3 cellular contexts compared by ENCODE assay signal in the genomic region with DNA sequence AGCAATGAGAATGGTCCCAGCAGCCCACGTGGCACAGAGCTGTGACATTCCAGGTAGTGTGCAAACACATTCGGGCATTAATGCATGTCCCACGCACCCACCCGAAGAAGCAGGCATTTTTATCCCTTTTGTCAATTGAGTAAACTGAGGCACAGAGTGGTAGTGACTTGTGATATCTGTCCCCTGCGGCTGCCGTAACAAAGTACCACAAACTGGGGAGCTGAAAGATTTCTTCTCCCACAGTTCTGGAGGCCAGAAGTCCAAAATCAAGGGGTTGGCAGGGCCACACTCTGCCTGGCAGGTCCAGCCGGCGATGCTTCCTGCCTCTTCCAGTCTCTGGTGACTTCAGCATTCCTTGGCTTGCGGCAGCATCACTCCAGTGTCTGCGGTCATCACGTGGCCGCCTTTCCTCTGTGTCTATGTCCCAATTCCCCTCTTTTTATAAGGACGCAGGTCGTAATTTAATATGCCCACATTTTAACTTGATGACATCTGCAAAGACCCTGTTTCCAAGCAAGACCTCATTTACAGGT.
A peak's percentile ranks its signal among the peaks of the same experiment; 100 is the strongest.
TF ChIP-seq lines count a peak whose summit lies in the region.

No MANE protein-coding gene starts in this region.

TF ChIP-seq in SK-N-SH, 30 proteins besides CTCF, POLR2A, EP300 and RAD21 (continued from another document):
- TF ChIP-seq, protein P1, sequence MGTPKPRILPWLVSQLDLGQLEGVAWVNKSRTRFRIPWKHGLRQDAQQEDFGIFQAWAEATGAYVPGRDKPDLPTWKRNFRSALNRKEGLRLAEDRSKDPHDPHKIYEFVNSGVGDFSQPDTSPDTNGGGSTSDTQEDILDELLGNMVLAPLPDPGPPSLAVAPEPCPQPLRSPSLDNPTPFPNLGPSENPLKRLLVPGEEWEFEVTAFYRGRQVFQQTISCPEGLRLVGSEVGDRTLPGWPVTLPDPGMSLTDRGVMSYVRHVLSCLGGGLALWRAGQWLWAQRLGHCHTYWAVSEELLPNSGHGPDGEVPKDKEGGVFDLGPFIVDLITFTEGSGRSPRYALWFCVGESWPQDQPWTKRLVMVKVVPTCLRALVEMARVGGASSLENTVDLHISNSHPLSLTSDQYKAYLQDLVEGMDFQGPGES (IDR thresholded peaks at IDR 0.05; ENCODE audit: low read depth, low read length): no peak
- TF ChIP-seq, protein P2, sequence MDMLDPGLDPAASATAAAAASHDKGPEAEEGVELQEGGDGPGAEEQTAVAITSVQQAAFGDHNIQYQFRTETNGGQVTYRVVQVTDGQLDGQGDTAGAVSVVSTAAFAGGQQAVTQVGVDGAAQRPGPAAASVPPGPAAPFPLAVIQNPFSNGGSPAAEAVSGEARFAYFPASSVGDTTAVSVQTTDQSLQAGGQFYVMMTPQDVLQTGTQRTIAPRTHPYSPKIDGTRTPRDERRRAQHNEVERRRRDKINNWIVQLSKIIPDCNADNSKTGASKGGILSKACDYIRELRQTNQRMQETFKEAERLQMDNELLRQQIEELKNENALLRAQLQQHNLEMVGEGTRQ (IDR thresholded peaks at IDR 0.05; ENCODE audit: borderline replicate concordance, low read depth, low read length): no peak
- TF ChIP-seq FOSL2 (IDR thresholded peaks at IDR 0.05; ENCODE audit: borderline replicate concordance, low read depth) (no peak), TCF12 (IDR thresholded peaks at IDR 0.05) (no peak), CHD2 (IDR thresholded peaks at IDR 0.05; ENCODE audit: low read length, partially characterized antibody) (no peak), POLR2AphosphoS5 (IDR thresholded peaks at IDR 0.05; ENCODE audit: low read depth, low read length) (no peak)

TF ChIP-seq in SK-N-SH treated with all-trans-retinoic acid at 6 μM for 48 hours, 23 proteins besides CTCF, POLR2A, EP300 and RAD21 (continued from another document and continues in another):
- TF ChIP-seq, protein P3, sequence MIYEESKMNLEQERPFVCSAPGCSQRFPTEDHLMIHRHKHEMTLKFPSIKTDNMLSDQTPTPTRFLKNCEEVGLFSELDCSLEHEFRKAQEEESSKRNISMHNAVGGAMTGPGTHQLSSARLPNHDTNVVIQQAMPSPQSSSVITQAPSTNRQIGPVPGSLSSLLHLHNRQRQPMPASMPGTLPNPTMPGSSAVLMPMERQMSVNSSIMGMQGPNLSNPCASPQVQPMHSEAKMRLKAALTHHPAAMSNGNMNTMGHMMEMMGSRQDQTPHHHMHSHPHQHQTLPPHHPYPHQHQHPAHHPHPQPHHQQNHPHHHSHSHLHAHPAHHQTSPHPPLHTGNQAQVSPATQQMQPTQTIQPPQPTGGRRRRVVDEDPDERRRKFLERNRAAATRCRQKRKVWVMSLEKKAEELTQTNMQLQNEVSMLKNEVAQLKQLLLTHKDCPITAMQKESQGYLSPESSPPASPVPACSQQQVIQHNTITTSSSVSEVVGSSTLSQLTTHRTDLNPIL (CRISPR knock-in tag; IDR thresholded peaks at IDR 0.05; ENCODE audit: low read depth): no peak
- TF ChIP-seq ZFP3 (CRISPR knock-in tag; IDR thresholded peaks at IDR 0.05) (no peak), TCF4 (CRISPR knock-in tag; IDR thresholded peaks at IDR 0.05; ENCODE audit: borderline replicate concordance) (no peak), TOX (CRISPR knock-in tag; IDR thresholded peaks at IDR 0.05; ENCODE audit: borderline replicate concordance) (no peak), PPARA (CRISPR knock-in tag; IDR thresholded peaks at IDR 0.05; ENCODE audit: borderline replicate concordance) (no peak), ZNF70 (CRISPR knock-in tag; IDR thresholded peaks at IDR 0.05) (no peak), ZNF565 (CRISPR knock-in tag; conservative IDR thresholded peaks at IDR 0.05; ENCODE audit: low read depth) (no peak), RARB (CRISPR knock-in tag; IDR thresholded peaks at IDR 0.05) (no peak), BACH2 (CRISPR knock-in tag; IDR thresholded peaks at IDR 0.05; ENCODE audit: borderline replicate concordance) (no peak)
- TF ChIP-seq, protein P4, sequence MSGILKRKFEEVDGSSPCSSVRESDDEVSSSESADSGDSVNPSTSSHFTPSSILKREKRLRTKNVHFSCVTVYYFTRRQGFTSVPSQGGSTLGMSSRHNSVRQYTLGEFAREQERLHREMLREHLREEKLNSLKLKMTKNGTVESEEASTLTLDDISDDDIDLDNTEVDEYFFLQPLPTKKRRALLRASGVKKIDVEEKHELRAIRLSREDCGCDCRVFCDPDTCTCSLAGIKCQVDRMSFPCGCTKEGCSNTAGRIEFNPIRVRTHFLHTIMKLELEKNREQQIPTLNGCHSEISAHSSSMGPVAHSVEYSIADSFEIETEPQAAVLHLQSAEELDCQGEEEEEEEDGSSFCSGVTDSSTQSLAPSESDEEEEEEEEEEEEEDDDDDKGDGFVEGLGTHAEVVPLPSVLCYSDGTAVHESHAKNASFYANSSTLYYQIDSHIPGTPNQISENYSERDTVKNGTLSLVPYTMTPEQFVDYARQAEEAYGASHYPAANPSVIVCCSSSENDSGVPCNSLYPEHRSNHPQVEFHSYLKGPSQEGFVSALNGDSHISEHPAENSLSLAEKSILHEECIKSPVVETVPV (CRISPR knock-in tag; IDR thresholded peaks at IDR 0.05): no peak
- TF ChIP-seq, protein P5, sequence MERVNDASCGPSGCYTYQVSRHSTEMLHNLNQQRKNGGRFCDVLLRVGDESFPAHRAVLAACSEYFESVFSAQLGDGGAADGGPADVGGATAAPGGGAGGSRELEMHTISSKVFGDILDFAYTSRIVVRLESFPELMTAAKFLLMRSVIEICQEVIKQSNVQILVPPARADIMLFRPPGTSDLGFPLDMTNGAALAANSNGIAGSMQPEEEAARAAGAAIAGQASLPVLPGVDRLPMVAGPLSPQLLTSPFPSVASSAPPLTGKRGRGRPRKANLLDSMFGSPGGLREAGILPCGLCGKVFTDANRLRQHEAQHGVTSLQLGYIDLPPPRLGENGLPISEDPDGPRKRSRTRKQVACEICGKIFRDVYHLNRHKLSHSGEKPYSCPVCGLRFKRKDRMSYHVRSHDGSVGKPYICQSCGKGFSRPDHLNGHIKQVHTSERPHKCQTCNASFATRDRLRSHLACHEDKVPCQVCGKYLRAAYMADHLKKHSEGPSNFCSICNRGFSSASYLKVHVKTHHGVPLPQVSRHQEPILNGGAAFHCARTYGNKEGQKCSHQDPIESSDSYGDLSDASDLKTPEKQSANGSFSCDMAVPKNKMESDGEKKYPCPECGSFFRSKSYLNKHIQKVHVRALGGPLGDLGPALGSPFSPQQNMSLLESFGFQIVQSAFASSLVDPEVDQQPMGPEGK (CRISPR knock-in tag; IDR thresholded peaks at IDR 0.05; ENCODE audit: borderline replicate concordance): no peak
- TF ChIP-seq, protein P6, sequence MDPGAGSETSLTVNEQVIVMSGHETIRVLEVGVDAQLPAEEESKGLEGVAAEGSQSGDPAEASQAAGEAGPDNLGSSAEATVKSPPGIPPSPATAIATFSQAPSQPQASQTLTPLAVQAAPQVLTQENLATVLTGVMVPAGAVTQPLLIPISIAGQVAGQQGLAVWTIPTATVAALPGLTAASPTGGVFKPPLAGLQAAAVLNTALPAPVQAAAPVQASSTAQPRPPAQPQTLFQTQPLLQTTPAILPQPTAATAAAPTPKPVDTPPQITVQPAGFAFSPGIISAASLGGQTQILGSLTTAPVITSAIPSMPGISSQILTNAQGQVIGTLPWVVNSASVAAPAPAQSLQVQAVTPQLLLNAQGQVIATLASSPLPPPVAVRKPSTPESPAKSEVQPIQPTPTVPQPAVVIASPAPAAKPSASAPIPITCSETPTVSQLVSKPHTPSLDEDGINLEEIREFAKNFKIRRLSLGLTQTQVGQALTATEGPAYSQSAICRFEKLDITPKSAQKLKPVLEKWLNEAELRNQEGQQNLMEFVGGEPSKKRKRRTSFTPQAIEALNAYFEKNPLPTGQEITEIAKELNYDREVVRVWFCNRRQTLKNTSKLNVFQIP (CRISPR knock-in tag; IDR thresholded peaks at IDR 0.05; ENCODE audit: borderline replicate concordance, low read depth): no peak

TF ChIP-seq in K562, 482 proteins besides CTCF, POLR2A, EP300 and RAD21 (continued from another document and continues in another):
- TF ChIP-seq, protein P7, sequence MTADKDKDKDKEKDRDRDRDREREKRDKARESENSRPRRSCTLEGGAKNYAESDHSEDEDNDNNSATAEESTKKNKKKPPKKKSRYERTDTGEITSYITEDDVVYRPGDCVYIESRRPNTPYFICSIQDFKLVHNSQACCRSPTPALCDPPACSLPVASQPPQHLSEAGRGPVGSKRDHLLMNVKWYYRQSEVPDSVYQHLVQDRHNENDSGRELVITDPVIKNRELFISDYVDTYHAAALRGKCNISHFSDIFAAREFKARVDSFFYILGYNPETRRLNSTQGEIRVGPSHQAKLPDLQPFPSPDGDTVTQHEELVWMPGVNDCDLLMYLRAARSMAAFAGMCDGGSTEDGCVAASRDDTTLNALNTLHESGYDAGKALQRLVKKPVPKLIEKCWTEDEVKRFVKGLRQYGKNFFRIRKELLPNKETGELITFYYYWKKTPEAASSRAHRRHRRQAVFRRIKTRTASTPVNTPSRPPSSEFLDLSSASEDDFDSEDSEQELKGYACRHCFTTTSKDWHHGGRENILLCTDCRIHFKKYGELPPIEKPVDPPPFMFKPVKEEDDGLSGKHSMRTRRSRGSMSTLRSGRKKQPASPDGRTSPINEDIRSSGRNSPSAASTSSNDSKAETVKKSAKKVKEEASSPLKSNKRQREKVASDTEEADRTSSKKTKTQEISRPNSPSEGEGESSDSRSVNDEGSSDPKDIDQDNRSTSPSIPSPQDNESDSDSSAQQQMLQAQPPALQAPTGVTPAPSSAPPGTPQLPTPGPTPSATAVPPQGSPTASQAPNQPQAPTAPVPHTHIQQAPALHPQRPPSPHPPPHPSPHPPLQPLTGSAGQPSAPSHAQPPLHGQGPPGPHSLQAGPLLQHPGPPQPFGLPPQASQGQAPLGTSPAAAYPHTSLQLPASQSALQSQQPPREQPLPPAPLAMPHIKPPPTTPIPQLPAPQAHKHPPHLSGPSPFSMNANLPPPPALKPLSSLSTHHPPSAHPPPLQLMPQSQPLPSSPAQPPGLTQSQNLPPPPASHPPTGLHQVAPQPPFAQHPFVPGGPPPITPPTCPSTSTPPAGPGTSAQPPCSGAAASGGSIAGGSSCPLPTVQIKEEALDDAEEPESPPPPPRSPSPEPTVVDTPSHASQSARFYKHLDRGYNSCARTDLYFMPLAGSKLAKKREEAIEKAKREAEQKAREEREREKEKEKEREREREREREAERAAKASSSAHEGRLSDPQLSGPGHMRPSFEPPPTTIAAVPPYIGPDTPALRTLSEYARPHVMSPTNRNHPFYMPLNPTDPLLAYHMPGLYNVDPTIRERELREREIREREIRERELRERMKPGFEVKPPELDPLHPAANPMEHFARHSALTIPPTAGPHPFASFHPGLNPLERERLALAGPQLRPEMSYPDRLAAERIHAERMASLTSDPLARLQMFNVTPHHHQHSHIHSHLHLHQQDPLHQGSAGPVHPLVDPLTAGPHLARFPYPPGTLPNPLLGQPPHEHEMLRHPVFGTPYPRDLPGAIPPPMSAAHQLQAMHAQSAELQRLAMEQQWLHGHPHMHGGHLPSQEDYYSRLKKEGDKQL (CRISPR knock-in tag; IDR thresholded peaks at IDR 0.05; ENCODE audit: borderline replicate concordance): no peak
- no peak for TF ChIP-seq C11orf30 (IDR thresholded peaks at IDR 0.05; ENCODE audit: low read depth)
- peak; percentile 75 for TF ChIP-seq BCOR (IDR thresholded peaks at IDR 0.05)
- TF ChIP-seq, protein P8, sequence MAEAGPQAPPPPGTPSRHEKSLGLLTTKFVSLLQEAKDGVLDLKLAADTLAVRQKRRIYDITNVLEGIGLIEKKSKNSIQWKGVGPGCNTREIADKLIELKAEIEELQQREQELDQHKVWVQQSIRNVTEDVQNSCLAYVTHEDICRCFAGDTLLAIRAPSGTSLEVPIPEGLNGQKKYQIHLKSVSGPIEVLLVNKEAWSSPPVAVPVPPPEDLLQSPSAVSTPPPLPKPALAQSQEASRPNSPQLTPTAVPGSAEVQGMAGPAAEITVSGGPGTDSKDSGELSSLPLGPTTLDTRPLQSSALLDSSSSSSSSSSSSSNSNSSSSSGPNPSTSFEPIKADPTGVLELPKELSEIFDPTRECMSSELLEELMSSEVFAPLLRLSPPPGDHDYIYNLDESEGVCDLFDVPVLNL (CRISPR knock-in tag; IDR thresholded peaks at IDR 0.05; ENCODE audit: low read depth): 0 out of 2 replicates have a peak, but pooled peaks have one; percentile 10
- TF ChIP-seq, protein P9, sequence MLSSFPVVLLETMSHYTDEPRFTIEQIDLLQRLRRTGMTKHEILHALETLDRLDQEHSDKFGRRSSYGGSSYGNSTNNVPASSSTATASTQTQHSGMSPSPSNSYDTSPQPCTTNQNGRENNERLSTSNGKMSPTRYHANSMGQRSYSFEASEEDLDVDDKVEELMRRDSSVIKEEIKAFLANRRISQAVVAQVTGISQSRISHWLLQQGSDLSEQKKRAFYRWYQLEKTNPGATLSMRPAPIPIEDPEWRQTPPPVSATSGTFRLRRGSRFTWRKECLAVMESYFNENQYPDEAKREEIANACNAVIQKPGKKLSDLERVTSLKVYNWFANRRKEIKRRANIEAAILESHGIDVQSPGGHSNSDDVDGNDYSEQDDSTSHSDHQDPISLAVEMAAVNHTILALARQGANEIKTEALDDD (IDR thresholded peaks at IDR 0.05): no peak
- TF ChIP-seq, protein P10, sequence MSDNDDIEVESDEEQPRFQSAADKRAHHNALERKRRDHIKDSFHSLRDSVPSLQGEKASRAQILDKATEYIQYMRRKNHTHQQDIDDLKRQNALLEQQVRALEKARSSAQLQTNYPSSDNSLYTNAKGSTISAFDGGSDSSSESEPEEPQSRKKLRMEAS (CRISPR knock-in tag; IDR thresholded peaks at IDR 0.05): peak; percentile 54; the same call in 1 of the 2 replicates
- TF ChIP-seq ZNF584 (CRISPR knock-in tag; IDR thresholded peaks at IDR 0.05; ENCODE audit: low read depth): no peak
- TF ChIP-seq ATF1 (CRISPR knock-in tag; IDR thresholded peaks at IDR 0.05): no peak
- peak; percentile 14; the same call in 1 of the 2 replicates for TF ChIP-seq ATF1 (tag; IDR thresholded peaks at IDR 0.05)
- no peak for TF ChIP-seq NELFE (IDR thresholded peaks at IDR 0.05; ENCODE audit: insufficient read depth, insufficient read length)
- no peak for TF ChIP-seq ARNT (IDR thresholded peaks at IDR 0.05)
- TF ChIP-seq SUPT5H (IDR thresholded peaks at IDR 0.05): no peak
- no peak for TF ChIP-seq BRD4 (IDR thresholded peaks at IDR 0.05)
- no peak for TF ChIP-seq ZNF224 (CRISPR knock-in tag; IDR thresholded peaks at IDR 0.05)
- TF ChIP-seq HOXB6 (CRISPR knock-in tag; IDR thresholded peaks at IDR 0.05; ENCODE audit: borderline replicate concordance): no peak
- TF ChIP-seq, protein P11, sequence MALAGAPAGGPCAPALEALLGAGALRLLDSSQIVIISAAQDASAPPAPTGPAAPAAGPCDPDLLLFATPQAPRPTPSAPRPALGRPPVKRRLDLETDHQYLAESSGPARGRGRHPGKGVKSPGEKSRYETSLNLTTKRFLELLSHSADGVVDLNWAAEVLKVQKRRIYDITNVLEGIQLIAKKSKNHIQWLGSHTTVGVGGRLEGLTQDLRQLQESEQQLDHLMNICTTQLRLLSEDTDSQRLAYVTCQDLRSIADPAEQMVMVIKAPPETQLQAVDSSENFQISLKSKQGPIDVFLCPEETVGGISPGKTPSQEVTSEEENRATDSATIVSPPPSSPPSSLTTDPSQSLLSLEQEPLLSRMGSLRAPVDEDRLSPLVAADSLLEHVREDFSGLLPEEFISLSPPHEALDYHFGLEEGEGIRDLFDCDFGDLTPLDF (CRISPR knock-in tag; IDR thresholded peaks at IDR 0.05): no peak
- TF ChIP-seq, protein P12, sequence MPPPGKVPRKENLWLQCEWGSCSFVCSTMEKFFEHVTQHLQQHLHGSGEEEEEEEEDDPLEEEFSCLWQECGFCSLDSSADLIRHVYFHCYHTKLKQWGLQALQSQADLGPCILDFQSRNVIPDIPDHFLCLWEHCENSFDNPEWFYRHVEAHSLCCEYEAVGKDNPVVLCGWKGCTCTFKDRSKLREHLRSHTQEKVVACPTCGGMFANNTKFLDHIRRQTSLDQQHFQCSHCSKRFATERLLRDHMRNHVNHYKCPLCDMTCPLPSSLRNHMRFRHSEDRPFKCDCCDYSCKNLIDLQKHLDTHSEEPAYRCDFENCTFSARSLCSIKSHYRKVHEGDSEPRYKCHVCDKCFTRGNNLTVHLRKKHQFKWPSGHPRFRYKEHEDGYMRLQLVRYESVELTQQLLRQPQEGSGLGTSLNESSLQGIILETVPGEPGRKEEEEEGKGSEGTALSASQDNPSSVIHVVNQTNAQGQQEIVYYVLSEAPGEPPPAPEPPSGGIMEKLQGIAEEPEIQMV (tag; conservative IDR thresholded peaks at IDR 0.05; ENCODE audit: low read depth): no peak
- no peak for TF ChIP-seq ZC3H8 (IDR thresholded peaks at IDR 0.05)
